Comparison of ENCODE assay signal across 18 cellular contexts in the genomic region with DNA sequence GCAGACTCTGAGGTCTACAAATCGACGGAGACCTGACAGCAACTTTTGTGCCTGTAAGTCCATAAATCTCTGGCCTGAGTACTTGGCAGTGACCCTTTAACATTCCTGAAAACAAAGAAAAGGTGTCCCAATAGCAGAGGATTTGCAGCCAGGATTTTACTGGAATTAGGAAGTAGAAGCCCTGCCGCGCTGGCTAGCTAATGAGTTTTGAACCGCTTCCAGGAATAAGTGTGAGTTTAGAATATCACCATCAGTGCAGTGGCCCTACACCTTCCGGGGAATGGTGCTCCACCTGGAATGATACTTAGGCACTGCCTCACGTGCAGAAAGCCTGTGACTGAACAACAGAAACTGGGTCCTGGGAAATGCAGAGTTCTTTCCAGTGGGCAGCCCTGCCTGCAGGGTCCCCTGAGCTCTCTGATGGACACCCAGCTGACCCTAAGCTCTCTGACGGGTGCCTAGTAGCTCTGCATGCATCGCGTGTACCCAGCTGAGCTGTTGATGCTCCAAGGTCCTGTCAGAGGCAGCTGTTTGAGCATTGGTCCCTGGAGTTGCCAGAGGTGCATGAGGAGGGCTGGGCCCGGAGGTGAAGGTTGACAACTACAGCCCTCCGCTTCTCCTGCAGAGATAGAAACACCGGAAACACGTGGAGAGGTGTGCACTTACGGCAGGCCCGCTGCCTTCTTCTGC.
"Had no signal": no experiment of that assay in that cellular context is flagged by ENCODE, and none has a peak within 500 bp of the region (broad histone marks: within the 10 kb centered on the region; RNA-seq: fewer than 3 reads in every experiment).

No MANE protein-coding gene starts in this region.

- DNase-seq: activated CD4-positive, alpha-beta T cell treated with anti-CD3 and anti-CD28 coated beads for 48 hours; activated CD8-positive, alpha-beta memory T cell treated with anti-CD3 and anti-CD28 coated beads, Interleukin-2, amount 50 U/mL, for 48 hours; activated naive CD4-positive, alpha-beta T cell; activated naive CD8-positive, alpha-beta T cell treated with anti-CD3 and anti-CD28 coated beads, Interleukin-2, amount 10 ng/mL, durations not matched to agents 7 days and 5 days; effector memory CD8-positive, alpha-beta T cell; islet precursor cell; mesendoderm; natural killer cell; retina; stimulated activated CD4-positive, alpha-beta T cell treated with anti-CD3 and anti-CD28 coated beads, Interleukin-15, amount 100 ng/mL, for 24 hours; stimulated activated CD4-positive, alpha-beta T cell treated with anti-CD3 and anti-CD28 coated beads, Interleukin-4, amount 100 ng/mL, for 24 hours; stimulated activated naive CD4-positive, alpha-beta T cell; T-helper 17 cell; upper lobe of right lung had no signal

- H3K4me1 ChIP-seq: upper lobe of right lung had no signal

- H3K4me3 ChIP-seq: skin epidermis, upper lobe of right lung had no signal

- H3K4me1 Mint-ChIP-seq: activated naive CD8-positive, alpha-beta T cell treated with anti-CD3 and anti-CD28 coated beads, Interleukin-2, amount 10 ng/mL, durations not matched to agents 7 days and 5 days had no signal

- H3K9me3 ChIP-seq: neutrophil, upper lobe of right lung had no signal

- H3K36me3 Mint-ChIP-seq: activated naive CD8-positive, alpha-beta T cell treated with anti-CD3 and anti-CD28 coated beads, Interleukin-2, amount 10 ng/mL, durations not matched to agents 7 days and 5 days; natural killer cell had no signal

- H3K27ac ChIP-seq: epithelial cell of prostate, neutrophil, upper lobe of right lung had no signal

- H3K27me3 ChIP-seq: neutrophil, upper lobe of right lung had no signal

- H3K27me3 Mint-ChIP-seq: activated naive CD8-positive, alpha-beta T cell treated with anti-CD3 and anti-CD28 coated beads, Interleukin-2, amount 10 ng/mL, durations not matched to agents 7 days and 5 days; dendritic cell treated with granulocyte-macrophage colony-stimulating factor and Interleukin-4, amounts not matched to agents 40 ng/mL and 50 ng/mL, for 4 days; effector memory CD8-positive, alpha-beta T cell; T-helper 17 cell had no signal

- H3K36me3 ChIP-seq: upper lobe of right lung had no signal

- H3K4me3 Mint-ChIP-seq: activated naive CD8-positive, alpha-beta T cell treated with anti-CD3 and anti-CD28 coated beads, Interleukin-2, amount 10 ng/mL, durations not matched to agents 7 days and 5 days; dendritic cell treated with granulocyte-macrophage colony-stimulating factor and Interleukin-4, amounts not matched to agents 40 ng/mL and 50 ng/mL, for 4 days; effector memory CD8-positive, alpha-beta T cell; natural killer cell; T-helper 17 cell had no signal

- H3K27ac Mint-ChIP-seq: activated naive CD8-positive, alpha-beta T cell treated with anti-CD3 and anti-CD28 coated beads, Interleukin-2, amount 10 ng/mL, durations not matched to agents 7 days and 5 days; dendritic cell treated with granulocyte-macrophage colony-stimulating factor and Interleukin-4, amounts not matched to agents 40 ng/mL and 50 ng/mL, for 4 days; effector memory CD8-positive, alpha-beta T cell; natural killer cell; T-helper 17 cell had no signal

- H3K9me3 Mint-ChIP-seq: activated naive CD8-positive, alpha-beta T cell treated with anti-CD3 and anti-CD28 coated beads, Interleukin-2, amount 10 ng/mL, durations not matched to agents 7 days and 5 days; dendritic cell treated with granulocyte-macrophage colony-stimulating factor and Interleukin-4, amounts not matched to agents 40 ng/mL and 50 ng/mL, for 4 days; effector memory CD8-positive, alpha-beta T cell; natural killer cell had no signal

- ATAC-seq: effector memory CD8-positive, alpha-beta T cell; natural killer cell; T-helper 17 cell had no signal
